Comparison of ENCODE assay signal across 8 cellular contexts in genomic region chr14:35332517-35333346, GRCh38. TPM values are rescaled to one million over a fixed set of nuclear protein-coding genes. Genes with fewer than 3 reads are reported as not detected.
A peak's percentile ranks its signal among the peaks of the same experiment; 100 is the strongest.
DNase-seq lines count a peak whose midpoint lies in the region; TF ChIP-seq lines count a peak whose summit lies in the region.

No MANE protein-coding gene starts in this region.

- H3K27ac ChIP-seq in MM.1S (ENCODE audit: low read length) (no peak overlapping the region), brain microvascular endothelial cell (no peak overlapping the region)

- H3K9me3 Mint-ChIP-seq in immature natural killer cell = no peaks in the 10 kb centered on the region

- H3K4me1 ChIP-seq in MM.1S (ENCODE audit: low read length) = no peaks in the 10 kb centered on the region

- no peaks in the 10 kb centered on the region for H4K20me1 ChIP-seq in MM.1S (ENCODE audit: insufficient read depth, low read length)

- H3K79me2 ChIP-seq in MM.1S (ENCODE audit: low read length) = no peaks in the 10 kb centered on the region

- no peaks in the 10 kb centered on the region for H3F3A ChIP-seq in MM.1S (ENCODE audit: insufficient read depth, low read length)

- TF ChIP-seq CTCF in GM12865 (IDR thresholded peaks at IDR 0.05; ENCODE audit: insufficient read depth, low read depth, low read length, missing control alignments) = no peak
- TF ChIP-seq CTCF in MM.1S (IDR thresholded peaks at IDR 0.05; ENCODE audit: low read length) = no peak
- no peak for TF ChIP-seq CTCF in brain microvascular endothelial cell (IDR thresholded peaks at IDR 0.05; ENCODE audit: low read depth, low read length, missing control alignments)

- peaks cover 45 to 54% of the 10 kb centered on the region in 2 donors for H3K4me1 Mint-ChIP-seq in immature natural killer cell

- no peak overlapping the region for H3K4me2 ChIP-seq in MM.1S (ENCODE audit: low read depth, low read length)

- no peak overlapping the region for H3K4me3 ChIP-seq in GM12865 (ENCODE audit: low read depth, low read length)
- H3K4me3 ChIP-seq in MM.1S (ENCODE audit: low read length) = no peak overlapping the region
- no peak overlapping the region for H3K4me3 ChIP-seq in brain microvascular endothelial cell (ENCODE audit: low read depth, low read length)

- DNase-seq in GM12865 (ENCODE audit: low read depth) (peak; percentile 64), MM.1S (peak; percentile 14), activated T-helper 1 cell treated with Interleukin-2 at 50 U/mL for 16 hours (ENCODE audit: low read depth) (peak; percentile 11), immature natural killer cell (peak in 2 of 3 donors; percentile 25 to 30), SKM-1 (lab: John Stamatoyannopoulos, UW; ENCODE audit: unreplicated experiment) (no peak), iPS-NIHi7 (ENCODE audit: extremely low spot score) (no peak), brain microvascular endothelial cell (no peak)
- DNase-seq in stimulated activated naive CD4-positive, alpha-beta T cell (lab: John Stamatoyannopoulos, UW) = peak in 4 of 6 experiments; percentile 8 to 51 (median 39)

- H3K9me2 ChIP-seq in MM.1S (replicated peaks; ENCODE audit: insufficient read depth, low read length) = no peaks in the 10 kb centered on the region

- peak overlapping the region; percentile 78 to 83 (median 82) for H3K4me3 Mint-ChIP-seq in immature natural killer cell

- peaks cover 0 to 3% (median 0%) of the 10 kb centered on the region in 3 donors for H3K36me3 Mint-ChIP-seq in immature natural killer cell

- peak overlapping the region; percentile 93 to 98 (median 96) for H3K27ac Mint-ChIP-seq in immature natural killer cell

- H3K27me3 Mint-ChIP-seq in immature natural killer cell (ENCODE audit: low read depth in 3 of 3) = peaks cover 2 to 10% (median 4%) of the 10 kb centered on the region in 3 donors

- no peak overlapping the region for H3K9ac ChIP-seq in MM.1S (ENCODE audit: low read length)

- no peaks in the 10 kb centered on the region for H3K27me3 ChIP-seq in MM.1S (replicated peaks; ENCODE audit: insufficient read depth, low read length)
- H3K27me3 ChIP-seq in brain microvascular endothelial cell (replicated peaks) = no peaks in the 10 kb centered on the region

- no peaks in the 10 kb centered on the region for H3K9me3 ChIP-seq in MM.1S (replicated peaks; ENCODE audit: insufficient read depth, low read length)

- in situ Hi-C loops in brain microvascular endothelial cell (cut with HindIII; ENCODE audit: low pct_ligation_motif_present, low sequenced_read_pairs) = no loop called here

- H3K36me3 ChIP-seq in MM.1S (replicated peaks; ENCODE audit: insufficient read depth, low read length) (no peaks in the 10 kb centered on the region), brain microvascular endothelial cell (replicated peaks) (no peaks in the 10 kb centered on the region)

- no peak overlapping the region; the same call in 1 of the 2 replicates for H2AFZ ChIP-seq in MM.1S (ENCODE audit: low read length)

RNA-seq across cellular contexts. Expression of gene PSMA6, which starts 40.5 kb away (rescaled TPM):
- 100 to 1,000 TPM; 402 to 658 (median 537) TPM for polyA plus RNA-seq in immature natural killer cell

Comparison
In these comparisons a context has a peak if more than half of its experiments do, and no peak if none do; other contexts are left out.
1. DNase-seq: peak in GM12865 (single experiment), MM.1S (single experiment), activated T-helper 1 cell treated with Interleukin-2 at 50 U/mL for 16 hours (single experiment), immature natural killer cell (2 of 3) and stimulated activated naive CD4-positive, alpha-beta T cell (4 of 6); none in SKM-1 (single experiment), iPS-NIHi7 (single experiment) and brain microvascular endothelial cell (single experiment).